Comparison of ENCODE assay signal across 1 cellular context in genomic region chr17:1715803-1716075, GRCh38.
TF ChIP-seq lines count a peak whose summit lies in the region.

No MANE protein-coding gene starts in this region.

TF ChIP-seq in IMR-90, 13 proteins besides CTCF, POLR2A, EP300 and RAD21:
- TF ChIP-seq SMC3 (IDR thresholded peaks at IDR 0.05; ENCODE audit: low read depth, low read length), result no peak
- no peak for TF ChIP-seq BHLHE40 (IDR thresholded peaks at IDR 0.05; ENCODE audit: low read depth, low read length)
- TF ChIP-seq MXI1 (IDR thresholded peaks at IDR 0.05; ENCODE audit: borderline replicate concordance, low read depth, low read length), result no peak
- no peak for TF ChIP-seq NFE2L2 (IDR thresholded peaks at IDR 0.05; ENCODE audit: low read depth, low read length)
- TF ChIP-seq CEBPB (IDR thresholded peaks at IDR 0.05; ENCODE audit: low read depth, low read length), result no peak
- TF ChIP-seq RFX5 (IDR thresholded peaks at IDR 0.05; ENCODE audit: low read depth, low read length), result no peak
- no peak for TF ChIP-seq MAFK (IDR thresholded peaks at IDR 0.05; ENCODE audit: low read depth, low read length)
- no peak for TF ChIP-seq MAZ (IDR thresholded peaks at IDR 0.05; ENCODE audit: borderline replicate concordance, low read depth, low read length)
- TF ChIP-seq FOS (IDR thresholded peaks at IDR 0.05; ENCODE audit: low read depth, low read length), result no peak
- no peak for TF ChIP-seq ELK1 (IDR thresholded peaks at IDR 0.05; ENCODE audit: borderline replicate concordance, low read depth, low read length)
- no peak for TF ChIP-seq RCOR1 (IDR thresholded peaks at IDR 0.05; ENCODE audit: insufficient replicate concordance, low read length)
- TF ChIP-seq CHD1 (IDR thresholded peaks at IDR 0.05; ENCODE audit: low read depth, low read length), result no peak
- TF ChIP-seq, protein P1, sequence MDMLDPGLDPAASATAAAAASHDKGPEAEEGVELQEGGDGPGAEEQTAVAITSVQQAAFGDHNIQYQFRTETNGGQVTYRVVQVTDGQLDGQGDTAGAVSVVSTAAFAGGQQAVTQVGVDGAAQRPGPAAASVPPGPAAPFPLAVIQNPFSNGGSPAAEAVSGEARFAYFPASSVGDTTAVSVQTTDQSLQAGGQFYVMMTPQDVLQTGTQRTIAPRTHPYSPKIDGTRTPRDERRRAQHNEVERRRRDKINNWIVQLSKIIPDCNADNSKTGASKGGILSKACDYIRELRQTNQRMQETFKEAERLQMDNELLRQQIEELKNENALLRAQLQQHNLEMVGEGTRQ (IDR thresholded peaks at IDR 0.05; ENCODE audit: low read depth, low read length), result no peak
